Comparison of ENCODE assay signal across 24 cellular contexts in the genomic region with DNA sequence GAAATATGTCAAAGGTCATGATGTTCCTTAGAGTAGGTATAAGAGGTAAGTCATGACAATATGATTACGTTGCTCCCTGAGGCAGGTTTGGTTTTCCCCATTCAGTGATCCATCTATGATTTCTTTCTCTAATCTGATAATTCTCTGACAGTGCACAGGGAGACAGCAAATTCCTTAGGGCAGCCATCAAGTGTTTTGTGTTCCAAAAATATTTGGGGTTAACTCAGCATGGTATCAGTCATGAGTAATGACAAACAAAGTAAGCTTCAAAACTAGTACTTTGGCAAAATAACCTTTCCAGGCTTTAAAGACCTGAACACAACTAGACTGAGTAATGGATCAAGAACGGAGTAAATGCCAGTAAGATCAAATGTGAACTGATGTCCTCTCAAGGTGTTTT. TPM values are rescaled to one million over a fixed set of nuclear protein-coding genes. Genes with fewer than 3 reads are reported as not detected.
"Had no signal": no experiment of that assay in that cellular context is flagged by ENCODE, and none has a peak within 500 bp of the region (broad histone marks: within the 10 kb centered on the region; RNA-seq: fewer than 3 reads in every experiment).

No MANE protein-coding gene starts in this region.

- DNase-seq: activated CD4-positive, alpha-beta memory T cell treated with anti-CD3 and anti-CD28 coated beads, Interleukin-2, amount 10 ng/mL, durations not matched to agents 7 days and 5 days; activated CD4-positive, alpha-beta T cell treated with anti-CD3 and anti-CD28 coated beads, Interleukin-2, amount 10 ng/mL, durations not matched to agents 24 days and 14 days; activated gamma-delta T cell; anterior cingulate cortex; central memory CD4-positive, alpha-beta T cell; effector memory CD4-positive, alpha-beta T cell; heart left ventricle; kidney; naive thymus-derived CD8-positive, alpha-beta T cell; retina; stimulated activated CD4-positive, alpha-beta T cell treated with anti-CD3 and anti-CD28 coated beads, Interleukin-4, amount 100 ng/mL, for 24 hours; stimulated activated naive CD8-positive, alpha-beta T cell treated with anti-CD3 and anti-CD28 coated beads, Interleukin-15, Interleukin-2, amounts not matched to agents 100 U/mL and 50 U/mL, for 24 hours had no signal

- H3K4me3 ChIP-seq: esophagus muscularis mucosa, gastroesophageal sphincter, heart left ventricle, lung had no signal

- H3K27ac ChIP-seq: esophagus muscularis mucosa, gastroesophageal sphincter, heart left ventricle, VCaP had no signal

- H3K4me1 ChIP-seq: esophagus muscularis mucosa, gastroesophageal sphincter, heart left ventricle had no signal

- FAIRE-seq: colon, kidney had no signal

- H3K9me3 ChIP-seq: esophagus muscularis mucosa, gastroesophageal sphincter, heart left ventricle had no signal

- H3K36me3 ChIP-seq: esophagus muscularis mucosa, gastroesophageal sphincter, heart left ventricle had no signal

- ATAC-seq: gastroesophageal sphincter; left lobe of liver; naive thymus-derived CD8-positive, alpha-beta T cell; stimulated activated naive CD8-positive, alpha-beta T cell treated with anti-CD3 and anti-CD28 coated beads, Interleukin-15, Interleukin-2, amounts not matched to agents 100 U/mL and 50 U/mL, for 24 hours had no signal

RNA-seq across cellular contexts. Expression of gene SPATA31E1, which starts 55.3 kb away (rescaled TPM):
- total RNA-seq: activated CD4-positive, alpha-beta memory T cell treated with anti-CD3 and anti-CD28 coated beads, Interleukin-2, amount 10 ng/mL, durations not matched to agents 7 days and 5 days; activated CD4-positive, alpha-beta T cell treated with anti-CD3 and anti-CD28 coated beads, Interleukin-2, amount 10 ng/mL, durations not matched to agents 24 days and 14 days; dermis microvascular lymphatic vessel endothelial cell; esophagus muscularis mucosa; gastroesophageal sphincter; heart left ventricle; kidney; left lobe of liver; lung; naive thymus-derived CD8-positive, alpha-beta T cell; osteocyte; progenitor cell of endocrine pancreas; subcutaneous adipose tissue; T-helper 2 cell treated with Interferon-gamma antibody and Interleukin-4, amounts not matched to agents 100 ng/mL and 5 ng/mL, for 36 hours; ureter had no signal
- polyA plus RNA-seq: heart left ventricle; lung; naive thymus-derived CD8-positive, alpha-beta T cell had no signal
